Comparison of ENCODE assay signal across 20 cellular contexts in genomic region chr22:49355206-49355920, GRCh38.
DNase-seq lines count a peak whose midpoint lies in the region; ATAC-seq, FAIRE-seq and TF ChIP-seq lines count a peak whose summit lies in the region.
"Had no signal": no experiment of that assay in that cellular context is flagged by ENCODE, and none has a peak within 500 bp of the region (broad histone marks: within the 10 kb centered on the region; RNA-seq: fewer than 3 reads in every experiment).

No MANE protein-coding gene starts in this region.

- ATAC-seq in HepG2 (no peak), left lobe of liver (no peak), GM21529 (IDR thresholded peaks at IDR 0.05; ENCODE audit: unreplicated experiment) (no peak)

- BruUV-seq in HepG2 (replicated peaks; lab: Mats Ljungman, UMichigan): no TSS peak
- BruUV-seq in A673 (replicated peaks; lab: Mats Ljungman, UMichigan): no TSS peak

- no peaks in the 10 kb centered on the region for H3K36me3 ChIP-seq in liver (ENCODE audit: control insufficient read depth in 4 of 4, insufficient read depth in 3 of 4, low read depth in 1 of 4, low read length in 3 of 4)
- no peaks in the 10 kb centered on the region for H3K36me3 ChIP-seq in HepG2 (replicated peaks in 1 of 2; ENCODE audit: control insufficient read depth in 1 of 2, insufficient read depth in 2 of 2, low read length in 2 of 2)
- H3K36me3 ChIP-seq in A673 (ENCODE audit: insufficient read depth, low read length, poor library complexity, severe bottlenecking): no peaks in the 10 kb centered on the region

- no peak overlapping the region for H3K4me2 ChIP-seq in HepG2 (ENCODE audit: low read depth, low read length)

- H3K79me2 ChIP-seq in HepG2 (ENCODE audit: insufficient read depth, low read length): no peaks in the 10 kb centered on the region

- DNase-seq in HepG2 (ENCODE audit: low spot score): no peak
- peak; percentile 29 for DNase-seq in left lobe of liver (ENCODE audit: low spot score)
- peak; percentile 36 for DNase-seq in posterior vena cava (ENCODE audit: low spot score)
- no peak for DNase-seq in A673 (ENCODE audit: low spot score)
- no peak for DNase-seq in foreskin melanocyte
- DNase-seq: CD8-positive, alpha-beta memory T cell; KG1; NCI-H1105 treated with DMSO at 0.1 percent for 48 hours; NCI-H1694; NCI-H2081 treated with DMSO at 0.1 percent for 48 hours; NCI-H748 treated with DMSO at 0.1 percent for 48 hours; NK-92 treated with Interleukin-12 subunit alpha and Interleukin-12 subunit beta, amount 100 ng/mL, for 24 hours; Right ventricle myocardium superior had no signal

- TF ChIP-seq RAD21 in liver (IDR thresholded peaks at IDR 0.05) (no peak), HepG2 (CRISPR knock-in tag; IDR thresholded peaks at IDR 0.05) (no peak)

- no peak for TF ChIP-seq POLR2A in HepG2 (IDR thresholded peaks at IDR 0.05; ENCODE audit: insufficient read depth in 1 of 2, low read depth in 2 of 2, low read length in 2 of 2)

- H3K9me3 ChIP-seq in liver (ENCODE audit: control insufficient read depth in 4 of 4, low read length in 3 of 4): peaks cover 0 to 2% (median 0%) of the 10 kb centered on the region in 4 donors
- H3K9me3 ChIP-seq in HepG2 (ENCODE audit: low read length): no peaks in the 10 kb centered on the region
- H3K9me3 ChIP-seq in A673 (ENCODE audit: low read depth, low read length, poor library complexity, severe bottlenecking): no peaks in the 10 kb centered on the region

- in situ Hi-C loops in HepG2 (cut with HindIII; ENCODE audit: extremely low pct_ligation_motif_present, low pct_unique_long_range_greater_than_20kb): no loop called here

- no peak overlapping the region for H3K4me3 ChIP-seq in liver (ENCODE audit: low read depth in 1 of 3, low read length in 3 of 3)
- H3K4me3 ChIP-seq in HepG2 (replicated peaks in 1 of 3; ENCODE audit: insufficient read depth in 1 of 3, low read depth in 2 of 3, low read length in 3 of 3): no peak overlapping the region
- H3K4me3 ChIP-seq in A673 (ENCODE audit: low read depth, low read length, poor library complexity, severe bottlenecking): no peak overlapping the region

- H3K27me3 ChIP-seq in liver (ENCODE audit: control insufficient read depth in 4 of 4, insufficient read depth in 4 of 4, low read length in 3 of 4) (peaks cover 0 to 4% (median 0%) of the 10 kb centered on the region in 4 donors), HepG2 (ENCODE audit: control insufficient read depth in 1 of 2, insufficient read depth in 2 of 2, low read length in 2 of 2) (peaks cover 5 to 69% of the 10 kb centered on the region in 2 experiments), A673 (replicated peaks; ENCODE audit: insufficient read depth, low read depth, low read length, poor library complexity) (peaks cover 1% of the 10 kb centered on the region)

- H3K27ac ChIP-seq in liver (ENCODE audit: low read depth in 1 of 2, low read length in 2 of 2) (no peak overlapping the region), HepG2 (ENCODE audit: extremely low read length, insufficient read depth, low read length) (no peak overlapping the region), A673 (ENCODE audit: low read depth, low read length, poor library complexity, severe bottlenecking) (no peak overlapping the region)

- H3K9ac ChIP-seq in liver (ENCODE audit: low read depth in 1 of 2, low read length in 2 of 2) (no peak overlapping the region), HepG2 (ENCODE audit: insufficient read depth, low read depth, low read length) (no peak overlapping the region)

- no peak overlapping the region for H2AFZ ChIP-seq in HepG2 (ENCODE audit: low read length)

- H3K4me1 ChIP-seq in liver (ENCODE audit: control insufficient read depth in 4 of 4, insufficient read depth in 4 of 4, low read length in 3 of 4): no peaks in the 10 kb centered on the region
- no peaks in the 10 kb centered on the region for H3K4me1 ChIP-seq in HepG2 (ENCODE audit: insufficient read depth, low read length)
- H3K4me1 ChIP-seq in A673 (ENCODE audit: insufficient read depth, low read length, poor library complexity, severe bottlenecking): no peaks in the 10 kb centered on the region

- POLR2A ChIA-PET in HepG2 (lab: Yijun Ruan, JAX) (no interaction called here), A673 (lab: Charles Lee; ENCODE audit: low non-redundant PET) (no interaction called here)

- 81% methylated on average over 18 of the region's 18 CpGs for WGBS in liver
- WGBS in HepG2 (ENCODE audit: low lambda C conversion rate): 14% methylated on average over 9 of the region's 18 CpGs

- no peaks in the 10 kb centered on the region for H4K20me1 ChIP-seq in HepG2 (ENCODE audit: insufficient read depth, low read length)

- CTCF ChIA-PET in HepG2 (lab: Yijun Ruan, JAX; ENCODE audit: low intra/inter-chr PET ratio, low total read pairs): no interaction called here
- CTCF ChIA-PET in A673 (lab: Charles Lee): no interaction called here

- no peak for TF ChIP-seq CTCF in liver (IDR thresholded peaks at IDR 0.05; ENCODE audit: low read depth, low read length, missing input control)
- no peak for TF ChIP-seq CTCF in HepG2 (CRISPR knock-in tag; IDR thresholded peaks at IDR 0.05)
- no peak for TF ChIP-seq CTCF in A673 (conservative IDR thresholded peaks at IDR 0.05; ENCODE audit: low read depth, low read length)

- intact Hi-C loops in HepG2 (cut with micrococcal nuclease; ENCODE audit: unreplicated experiment) (no loop called here), posterior vena cava (cut with DNase I) (no loop called here), A673 (cut with micrococcal nuclease; ENCODE audit: unreplicated experiment) (no loop called here)

- FAIRE-seq in HepG2 (lab: Jason Lieb, UNC): no peak
- FAIRE-seq: A204.1, GM12892, GM18507, H54, RCC 7860 had no signal

- TF ChIP-seq EP300 in HepG2 (IDR thresholded peaks at IDR 0.05; ENCODE audit: low read depth in 2 of 2, low read length in 2 of 2) (no peak), HepG2 (CRISPR knock-in tag; IDR thresholded peaks at IDR 0.05; ENCODE audit: borderline replicate concordance) (no peak)

TF ChIP-seq in liver, 16 proteins besides CTCF, POLR2A, EP300 and RAD21:
- TF ChIP-seq NR2F2 (IDR thresholded peaks at IDR 0.05) (peak; percentile 2), HNF4G (IDR thresholded peaks at IDR 0.05) (no peak)

TF ChIP-seq in HepG2, 621 proteins besides CTCF, POLR2A, EP300 and RAD21:
- TF ChIP-seq ATF1 (CRISPR knock-in tag; IDR thresholded peaks at IDR 0.05): no peak
- TF ChIP-seq MED8 (CRISPR knock-in tag; IDR thresholded peaks at IDR 0.05; ENCODE audit: insufficient replicate concordance): no peak
- no peak for TF ChIP-seq ZNF746 (CRISPR knock-in tag; IDR thresholded peaks at IDR 0.05)
- no peak for TF ChIP-seq ZFYVE20 (CRISPR knock-in tag; IDR thresholded peaks at IDR 0.05; ENCODE audit: borderline replicate concordance, low read depth)
- no peak for TF ChIP-seq LCORL (IDR thresholded peaks at IDR 0.05)
- TF ChIP-seq LCORL (CRISPR knock-in tag; IDR thresholded peaks at IDR 0.05): no peak
- TF ChIP-seq KDM5A (IDR thresholded peaks at IDR 0.05; ENCODE audit: borderline replicate concordance, low read length): no peak
- no peak for TF ChIP-seq NFYC (CRISPR knock-in tag; IDR thresholded peaks at IDR 0.05)
- TF ChIP-seq CC2D1A (CRISPR knock-in tag; IDR thresholded peaks at IDR 0.05): no peak
- no peak for TF ChIP-seq ZNF782 (CRISPR knock-in tag; IDR thresholded peaks at IDR 0.05; ENCODE audit: borderline replicate concordance)

Comparison
In these comparisons a context has a peak if more than half of its experiments do, and no peak if none do; other contexts are left out.
1. DNase-seq: peak in left lobe of liver (single experiment) and posterior vena cava (single experiment); none in HepG2 (single experiment), A673 (single experiment) and foreskin melanocyte (single experiment).